7 cellular contexts compared by ENCODE assay signal in the genomic region with DNA sequence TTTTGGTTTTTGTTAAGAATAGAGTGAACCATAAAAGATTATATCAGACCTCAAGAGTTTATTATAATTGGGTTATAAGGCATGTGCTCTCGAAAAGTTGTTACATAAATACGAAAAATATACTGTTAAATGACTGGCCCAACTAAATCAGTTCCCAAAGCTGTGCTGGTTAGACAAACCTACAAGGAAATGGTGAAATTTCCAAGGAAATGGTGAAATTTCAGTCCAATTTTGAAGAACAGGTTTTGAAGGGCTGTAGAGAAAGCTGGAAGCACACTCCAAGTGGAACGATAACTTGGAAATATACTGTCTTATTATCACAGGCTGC. TPM values are rescaled to one million over a fixed set of nuclear protein-coding genes. Genes with fewer than 3 reads are reported as not detected.
DNase-seq lines count a peak whose midpoint lies in the region; ATAC-seq, FAIRE-seq and TF ChIP-seq lines count a peak whose summit lies in the region.

No MANE protein-coding gene starts in this region.

- intact Hi-C loops in GM12878 (cut with micrococcal nuclease; ENCODE audit: unreplicated experiment): loop anchor here (5.0 kb wide), 2 partner anchors 189 to 204 kb away; no protein-coding TSS in a partner anchor

- no peaks in the 10 kb centered on the region for H4K20me1 ChIP-seq in GM12878 (ENCODE audit: control insufficient read depth, insufficient read depth)

- BruUV-seq in GM12878 (replicated peaks; lab: Mats Ljungman, UMichigan): TSS peak; percentile 96

- CTCF ChIA-PET in GM12878 (lab: Yijun Ruan, JAX): interaction anchor here (0.9 to 4.0 kb wide), 13 partner anchors 10 to 672 kb away, joined by 3 to 44 read pairs (median 6); a partner anchor contains a TSS

- RAD21 ChIA-PET in GM12878 (lab: Charles Lee; ENCODE audit: unreplicated experiment): interaction anchor here (1.0 to 3.6 kb wide), 11 partner anchors 9 to 208 kb away, joined by 4 to 21 read pairs (median 7); a partner anchor contains a TSS

- in situ Hi-C loops in GM12878 (cut with MboI): no loop called here

- TF ChIP-seq EP300 in GM12878 (IDR thresholded peaks at IDR 0.05; ENCODE audit: borderline replicate concordance in 1 of 2, control insufficient read depth in 1 of 2, low read depth in 2 of 2, low read length in 2 of 2): no peak

- H3K4me3 ChIP-seq in HFF-Myc (replicated peaks; ENCODE audit: low read depth, low read length) (peak overlapping the region; percentile 84), GM12878 (peak overlapping the region; percentile 85), liver (ENCODE audit: low read depth in 1 of 3, low read length in 3 of 3) (peak overlapping the region; percentile 80 to 93 (median 85)), thymus (ENCODE audit: low read length) (peak overlapping the region; percentile 68)

- peak overlapping the region; percentile 95 for H3K27ac ChIP-seq in GM12878 (ENCODE audit: control insufficient read depth, insufficient read depth)
- H3K27ac ChIP-seq in liver (ENCODE audit: low read depth in 1 of 2, low read length in 2 of 2): peak overlapping the region; percentile 82 to 90
- peak overlapping the region; percentile 55 for H3K27ac ChIP-seq in thymus (ENCODE audit: low read depth)

- POLR2A ChIA-PET in GM12878 (lab: Charles Lee): interaction anchor here (1.0 to 2.4 kb wide), 12 partner anchors 9 to 641 kb away, joined by 3 to 10 read pairs (median 6); a partner anchor contains a TSS

- peaks cover 56% of the 10 kb centered on the region for H3K79me2 ChIP-seq in GM12878 (ENCODE audit: control insufficient read depth, insufficient read depth, low read length)

- no peaks in the 10 kb centered on the region for H3K9me3 ChIP-seq in GM12878 (replicated peaks; ENCODE audit: control insufficient read depth, insufficient read depth, low read length)
- no peaks in the 10 kb centered on the region for H3K9me3 ChIP-seq in liver (ENCODE audit: control insufficient read depth in 4 of 4, low read length in 3 of 4)
- no peaks in the 10 kb centered on the region for H3K9me3 ChIP-seq in thymus (ENCODE audit: control insufficient read depth)

- H2AFZ ChIP-seq in GM12878 (ENCODE audit: control insufficient read depth, low read depth, low read length): peak overlapping the region; percentile 97

- WGBS in GM12878 (ENCODE audit: insufficient coverage, insufficient replicate concordance, low lambda C conversion rate, missing lambda C conversion rate): 0% methylated on average over 3 of the region's 3 CpGs
- 2% methylated on average over 3 of the region's 3 CpGs for WGBS in liver
- 3% methylated on average over 3 of the region's 3 CpGs for WGBS in thymus

- TF ChIP-seq CTCF in HFF-Myc (IDR thresholded peaks at IDR 0.05; ENCODE audit: low read depth, low read length, missing control alignments) (no peak), GM12878 (IDR thresholded peaks at IDR 0.05 in 2 of 3, conservative IDR thresholded peaks at IDR 0.05 in 1 of 3; ENCODE audit: control insufficient read depth in 2 of 3, extremely low read depth in 1 of 3, insufficient read depth in 1 of 3, low read depth in 3 of 3, low read length in 3 of 3) (no peak), liver (IDR thresholded peaks at IDR 0.05; ENCODE audit: low read depth, low read length, missing input control) (no peak)

- no peak for FAIRE-seq in GM12878 (lab: Jason Lieb, UNC)

- H3K36me3 ChIP-seq in GM12878 (ENCODE audit: control insufficient read depth in 2 of 2, insufficient read depth in 2 of 2, low read length in 1 of 2) (no peaks in the 10 kb centered on the region), liver (ENCODE audit: control insufficient read depth in 4 of 4, insufficient read depth in 3 of 4, low read depth in 1 of 4, low read length in 3 of 4) (no peaks in the 10 kb centered on the region), thymus (ENCODE audit: control insufficient read depth, insufficient read depth) (no peaks in the 10 kb centered on the region)

- no peak for TF ChIP-seq RAD21 in GM12878 (IDR thresholded peaks at IDR 0.05; ENCODE audit: insufficient read depth, low read depth, low read length)
- TF ChIP-seq RAD21 in liver (IDR thresholded peaks at IDR 0.05): no peak

- DNase-seq in HFF-Myc (ENCODE audit: extremely low read depth, low read depth): no peak
- DNase-seq in GM12878 (ENCODE audit: low read depth, low spot score): no peak
- DNase-seq in germinal center (ENCODE audit: low spot score): no peak

- ATAC-seq in GM12878: no peak
- ATAC-seq in HG03175 (IDR thresholded peaks at IDR 0.05; ENCODE audit: unreplicated experiment): no peak
- ATAC-seq in HG03095 (IDR thresholded peaks at IDR 0.05; ENCODE audit: unreplicated experiment): no peak

- peak overlapping the region; percentile 87 for H3K4me2 ChIP-seq in GM12878 (ENCODE audit: control insufficient read depth, insufficient read depth)

- H3K9ac ChIP-seq in GM12878 (ENCODE audit: control insufficient read depth, insufficient read depth, low read length) (peak overlapping the region; percentile 99), liver (ENCODE audit: low read depth in 1 of 2, low read length in 2 of 2) (peak overlapping the region; percentile 79 to 91)

- H3K27me3 ChIP-seq in GM12878 (replicated peaks in 1 of 2; ENCODE audit: control insufficient read depth in 2 of 2, insufficient read depth in 2 of 2, low read length in 1 of 2) (no peaks in the 10 kb centered on the region), liver (ENCODE audit: control insufficient read depth in 4 of 4, insufficient read depth in 4 of 4, low read length in 3 of 4) (no peaks in the 10 kb centered on the region), thymus (ENCODE audit: control insufficient read depth, insufficient read depth) (no peaks in the 10 kb centered on the region)

- SMC1A ChIA-PET in GM12878 (lab: Charles Lee; ENCODE audit: uncharacterized antibody, unreplicated experiment): interaction anchor here (0.9 to 3.6 kb wide), 12 partner anchors 9 to 205 kb away, joined by 3 to 26 read pairs (median 7); a partner anchor contains a TSS

- no peak for TF ChIP-seq POLR2A in GM12878 (IDR thresholded peaks at IDR 0.05; ENCODE audit: low read depth, low read length)

- H3K4me1 ChIP-seq in GM12878 (ENCODE audit: control insufficient read depth, insufficient read depth, low read length): peaks cover 5% of the 10 kb centered on the region; the same call in 1 of the 2 replicates
- peaks cover 5 to 32% (median 23%) of the 10 kb centered on the region in 4 donors for H3K4me1 ChIP-seq in liver (ENCODE audit: control insufficient read depth in 4 of 4, insufficient read depth in 4 of 4, low read length in 3 of 4)
- no peaks in the 10 kb centered on the region for H3K4me1 ChIP-seq in thymus (ENCODE audit: control insufficient read depth, insufficient read depth, low read length)

TF ChIP-seq in GM12878, 131 proteins besides CTCF, POLR2A, EP300 and RAD21:
- TF ChIP-seq MEF2B (IDR thresholded peaks at IDR 0.05; ENCODE audit: partially characterized antibody, poor library complexity, severe bottlenecking) (no peak), PAX8 (IDR thresholded peaks at IDR 0.05) (peak; percentile 51; the same call in 1 of the 2 replicates), SMAD1 (IDR thresholded peaks at IDR 0.05; ENCODE audit: low read depth, partially characterized antibody) (no peak)

TF ChIP-seq in liver, 16 proteins besides CTCF, POLR2A, EP300 and RAD21 (continues in another document):
- TF ChIP-seq HNF4G (IDR thresholded peaks at IDR 0.05) (no peak), GABPA (IDR thresholded peaks at IDR 0.05 in 1 of 2, conservative IDR thresholded peaks at IDR 0.05 in 1 of 2) (no peak)

RNA-seq across cellular contexts. Expression of a gene that starts 0.4 kb away (rescaled TPM):
- 322 and 332 TPM in 2 replicates for total RNA-seq in GM12878 (2013; cell fraction: nucleolus; rRNA removed)
- total RNA-seq in GM12878 (2014; rRNA removed) (43.4 and 47.8 TPM in 2 replicates), GM12878 (2014; rRNA removed; fragmentation: Illumina TruSeq; extraction: Trizol) (44.4 and 47.8 TPM in 2 replicates), GM12878 (2021) (32.6 and 34.0 TPM in 2 replicates), liver (10 to 100 TPM in 1 of 2 donors, 1 to 10 TPM in 1; 9.9 to 82.3 TPM)
- 11.7 TPM for polyA plus RNA-seq in GM12878 (2011; ENCODE audit: low read depth)
- polyA plus RNA-seq in GM12878 (2011; rRNA removed) (81.1 and 110 TPM in 2 replicates), GM12878 (2014; fragmentation: Illumina TruSeq; extraction: Trizol) (41.8 and 56.1 TPM in 2 replicates), GM12878 (2014; fragmentation: Nextera tagmentation; extraction: Ambion mirVana) (10 to 100 TPM; 56.8 to 72.4 TPM), GM12878 (2014; rRNA removed) (37.6 and 42.5 TPM in 2 replicates), GM12878 (2016; fragmentation: Nextera tagmentation; extraction: Ambion mirVana) (10 to 100 TPM; 42.2 to 44.0 TPM), liver (10 to 100 TPM; 10.3 to 24.1 TPM), thymus (21.0 TPM)
- polyA plus RNA-seq in GM12878 (2011; cell fraction: cytosol; rRNA removed): 21.2 and 24.2 TPM in 2 replicates
- 134 and 171 TPM in 2 replicates for polyA plus RNA-seq in GM12878 (2011; cell fraction: nucleus; rRNA removed)
- polyA plus RNA-seq in GM12878 (2012): 15.3 and 21.4 TPM in 2 replicates
- 69.6 and 104 TPM in 2 replicates for polyA minus RNA-seq in GM12878 (2011; rRNA and poly(A)+ RNA removed)
- polyA minus RNA-seq in GM12878 (2011; cell fraction: cytosol; rRNA and poly(A)+ RNA removed): 20.6 and 26.9 TPM in 2 replicates
- 141 and 174 TPM in 2 replicates for polyA minus RNA-seq in GM12878 (2011; cell fraction: nucleus; rRNA and poly(A)+ RNA removed)

RNA-seq across cellular contexts. Expression of a gene that starts 29.4 kb away (rescaled TPM):
- total RNA-seq in GM12878 (2013; cell fraction: nucleolus; rRNA removed): 5.9 and 7.0 TPM in 2 replicates
- total RNA-seq in GM12878 (2014; rRNA removed) (7.7 and 9.2 TPM in 2 replicates), GM12878 (2014; rRNA removed; fragmentation: Illumina TruSeq; extraction: Trizol) (9.1 and 9.3 TPM in 2 replicates), GM12878 (2021) (6.6 and 7.0 TPM in 2 replicates), liver (10 to 100 TPM; 12.1 to 17.4 TPM)
- polyA plus RNA-seq in GM12878 (2011; ENCODE audit: low read depth): 3.3 TPM
- polyA plus RNA-seq in GM12878 (2011; rRNA removed) (3.6 and 5.0 TPM in 2 replicates), GM12878 (2014; fragmentation: Illumina TruSeq; extraction: Trizol) (7.1 and 9.3 TPM in 2 replicates), GM12878 (2014; fragmentation: Nextera tagmentation; extraction: Ambion mirVana) (1 to 10 TPM in 1 of 2 experiments, under 1 TPM in 1; 0.72 to 1.4 TPM), GM12878 (2014; rRNA removed) (4.1 TPM in 2 replicates), GM12878 (2016; fragmentation: Nextera tagmentation; extraction: Ambion mirVana) (1 to 10 TPM; 5.2 to 5.7 TPM), liver (1 to 10 TPM; 5.6 to 9.2 TPM), thymus (8.6 TPM)
- polyA plus RNA-seq in GM12878 (2011; cell fraction: cytosol; rRNA removed): 2.4 and 3.0 TPM in 2 replicates
- 1.2 and 1.6 TPM in 2 replicates for polyA plus RNA-seq in GM12878 (2011; cell fraction: nucleus; rRNA removed)
- polyA plus RNA-seq in GM12878 (2012): 8.8 and 9.1 TPM in 2 replicates
- polyA minus RNA-seq in GM12878 (2011; rRNA and poly(A)+ RNA removed): 1.2 and 1.8 TPM in 2 replicates
- 1.7 and 1.9 TPM in 2 replicates for polyA minus RNA-seq in GM12878 (2011; cell fraction: cytosol; rRNA and poly(A)+ RNA removed)
- polyA minus RNA-seq in GM12878 (2011; cell fraction: nucleus; rRNA and poly(A)+ RNA removed): 0.85 and 1.7 TPM in 2 replicates
